Comparison of ENCODE assay signal across 2 cellular contexts in the genomic region with DNA sequence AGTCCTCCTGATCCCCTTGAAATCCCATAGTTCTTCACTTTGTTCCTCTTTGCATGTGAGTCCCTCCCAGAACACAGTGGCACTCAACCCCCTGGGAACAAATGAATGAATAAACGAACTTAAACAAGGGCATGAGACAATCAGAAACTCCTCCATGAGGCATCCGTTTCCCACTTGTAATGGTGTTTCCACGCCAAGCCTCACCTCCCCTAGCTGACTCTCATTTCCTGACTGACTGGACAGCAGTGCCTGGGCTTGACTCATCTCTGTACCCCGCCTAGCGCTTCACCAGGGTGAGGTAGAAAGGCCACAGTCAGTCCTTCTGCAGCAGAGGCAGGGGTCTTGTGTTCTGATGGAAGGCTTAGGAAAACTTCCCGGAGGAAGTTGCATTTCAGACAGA.
TF ChIP-seq lines count a peak whose summit lies in the region.

No MANE protein-coding gene starts in this region.

TF ChIP-seq in SK-N-SH, 30 proteins besides CTCF, POLR2A, EP300 and RAD21:
- TF ChIP-seq RXRA (IDR thresholded peaks at IDR 0.05; ENCODE audit: borderline replicate concordance, low read depth) = no peak
- TF ChIP-seq YY1 (IDR thresholded peaks at IDR 0.05; ENCODE audit: low read depth) = no peak
- no peak for TF ChIP-seq SIN3A (IDR thresholded peaks at IDR 0.05; ENCODE audit: borderline replicate concordance, low read depth, low read length)
- peak; percentile 42; the same call in 1 of the 2 replicates for TF ChIP-seq FOSL2 (IDR thresholded peaks at IDR 0.05; ENCODE audit: borderline replicate concordance, low read depth)
- TF ChIP-seq USF1 (IDR thresholded peaks at IDR 0.05; ENCODE audit: borderline replicate concordance, low read depth) = no peak
- TF ChIP-seq, protein P1, sequence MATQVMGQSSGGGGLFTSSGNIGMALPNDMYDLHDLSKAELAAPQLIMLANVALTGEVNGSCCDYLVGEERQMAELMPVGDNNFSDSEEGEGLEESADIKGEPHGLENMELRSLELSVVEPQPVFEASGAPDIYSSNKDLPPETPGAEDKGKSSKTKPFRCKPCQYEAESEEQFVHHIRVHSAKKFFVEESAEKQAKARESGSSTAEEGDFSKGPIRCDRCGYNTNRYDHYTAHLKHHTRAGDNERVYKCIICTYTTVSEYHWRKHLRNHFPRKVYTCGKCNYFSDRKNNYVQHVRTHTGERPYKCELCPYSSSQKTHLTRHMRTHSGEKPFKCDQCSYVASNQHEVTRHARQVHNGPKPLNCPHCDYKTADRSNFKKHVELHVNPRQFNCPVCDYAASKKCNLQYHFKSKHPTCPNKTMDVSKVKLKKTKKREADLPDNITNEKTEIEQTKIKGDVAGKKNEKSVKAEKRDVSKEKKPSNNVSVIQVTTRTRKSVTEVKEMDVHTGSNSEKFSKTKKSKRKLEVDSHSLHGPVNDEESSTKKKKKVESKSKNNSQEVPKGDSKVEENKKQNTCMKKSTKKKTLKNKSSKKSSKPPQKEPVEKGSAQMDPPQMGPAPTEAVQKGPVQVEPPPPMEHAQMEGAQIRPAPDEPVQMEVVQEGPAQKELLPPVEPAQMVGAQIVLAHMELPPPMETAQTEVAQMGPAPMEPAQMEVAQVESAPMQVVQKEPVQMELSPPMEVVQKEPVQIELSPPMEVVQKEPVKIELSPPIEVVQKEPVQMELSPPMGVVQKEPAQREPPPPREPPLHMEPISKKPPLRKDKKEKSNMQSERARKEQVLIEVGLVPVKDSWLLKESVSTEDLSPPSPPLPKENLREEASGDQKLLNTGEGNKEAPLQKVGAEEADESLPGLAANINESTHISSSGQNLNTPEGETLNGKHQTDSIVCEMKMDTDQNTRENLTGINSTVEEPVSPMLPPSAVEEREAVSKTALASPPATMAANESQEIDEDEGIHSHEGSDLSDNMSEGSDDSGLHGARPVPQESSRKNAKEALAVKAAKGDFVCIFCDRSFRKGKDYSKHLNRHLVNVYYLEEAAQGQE (IDR thresholded peaks at IDR 0.05; ENCODE audit: low read depth, low read length) = peak; percentile 63; the same call in 1 of the 2 replicates
TF ChIP-seq in SK-N-SH: peak in this region for 2.

TF ChIP-seq in endothelial cell of umbilical vein, 7 proteins besides CTCF, POLR2A, EP300 and RAD21:
- TF ChIP-seq JUN (IDR thresholded peaks at IDR 0.05; ENCODE audit: borderline replicate concordance, insufficient read depth, insufficient read length, low read depth) = no peak
- TF ChIP-seq, protein P2, sequence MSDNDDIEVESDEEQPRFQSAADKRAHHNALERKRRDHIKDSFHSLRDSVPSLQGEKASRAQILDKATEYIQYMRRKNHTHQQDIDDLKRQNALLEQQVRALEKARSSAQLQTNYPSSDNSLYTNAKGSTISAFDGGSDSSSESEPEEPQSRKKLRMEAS (IDR thresholded peaks at IDR 0.05; ENCODE audit: insufficient read depth, insufficient read length) = no peak
- peak; percentile 78 for TF ChIP-seq FOS (IDR thresholded peaks at IDR 0.05; ENCODE audit: borderline replicate concordance, insufficient read depth, low read length)
- TF ChIP-seq EZH2 (IDR thresholded peaks at IDR 0.05; ENCODE audit: borderline replicate concordance, low read depth, low read length, severe bottlenecking) = no peak
